11 cellular contexts compared by ENCODE assay signal in the genomic region with DNA sequence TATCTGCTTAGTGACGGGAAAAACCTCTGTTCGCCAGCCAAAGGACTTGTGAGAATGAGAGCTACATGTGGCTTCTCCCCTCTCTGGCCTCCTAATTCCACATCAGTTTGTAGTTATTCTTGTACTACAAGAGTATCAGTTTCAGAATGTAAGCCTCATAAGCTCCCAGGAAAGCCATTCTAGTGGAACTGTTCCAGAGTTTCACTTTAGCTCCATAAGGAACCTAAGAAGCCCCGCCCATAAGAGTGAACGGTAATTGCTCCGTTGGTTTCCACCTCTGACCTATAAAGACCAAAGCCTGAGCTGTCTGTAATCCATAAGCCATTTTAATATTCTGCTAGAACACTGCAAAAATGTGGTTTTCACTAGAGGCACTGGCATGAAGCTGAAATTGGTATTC. TPM values are rescaled to one million over a fixed set of nuclear protein-coding genes. Genes with fewer than 3 reads are reported as not detected.
DNase-seq lines count a peak whose midpoint lies in the region; ATAC-seq, FAIRE-seq and TF ChIP-seq lines count a peak whose summit lies in the region.
"Had no signal": no experiment of that assay in that cellular context is flagged by ENCODE, and none has a peak within 500 bp of the region (broad histone marks: within the 10 kb centered on the region; RNA-seq: fewer than 3 reads in every experiment).

No MANE protein-coding gene starts in this region.

- no peak for TF ChIP-seq POLR2A in GM12878 (IDR thresholded peaks at IDR 0.05; ENCODE audit: low read depth, low read length)

- DNase-seq in activated T-cell treated with anti-CD3 and anti-CD28 coated beads, Interleukin-2, amount 50 U/mL, for 24 hours, result no peak
- no peak for DNase-seq in activated T-cell treated with anti-CD3 and anti-CD28 coated beads, Interleukin-2, amount 50 U/mL, for 4 hours
- DNase-seq in GM12878 (ENCODE audit: low read depth, low spot score), result no peak
- DNase-seq in kidney glomerular epithelial cell (lab: John Stamatoyannopoulos, UW), result peak; percentile 48
- no peak for DNase-seq in retina
- no peak for DNase-seq in HuH-7.5 (ENCODE audit: low spot score)
- DNase-seq in activated naive CD8-positive, alpha-beta T cell treated with anti-CD3 and anti-CD28 coated beads for 36 hours, result no peak
- DNase-seq: activated CD8-positive, alpha-beta memory T cell treated with anti-CD3 and anti-CD28 coated beads for 24 hours; NCI-H748 treated with DMSO at 0.1 percent for 48 hours; stimulated activated CD4-positive, alpha-beta T cell treated with anti-CD3 and anti-CD28 coated beads, Interleukin-15, amount 100 ng/mL, for 24 hours had no signal

- H3K9me3 Mint-ChIP-seq in activated T-cell treated with anti-CD3 and anti-CD28 coated beads, Interleukin-2, amount 50 U/mL, for 24 hours, result no peaks in the 10 kb centered on the region
- no peaks in the 10 kb centered on the region for H3K9me3 Mint-ChIP-seq in activated T-cell treated with anti-CD3 and anti-CD28 coated beads, Interleukin-2, amount 50 U/mL, for 4 hours
- H3K9me3 Mint-ChIP-seq in activated naive CD8-positive, alpha-beta T cell treated with anti-CD3 and anti-CD28 coated beads for 36 hours, result no peaks in the 10 kb centered on the region

- WGBS in GM12878 (ENCODE audit: insufficient coverage, insufficient replicate concordance, low lambda C conversion rate, missing lambda C conversion rate), result 97% methylated on average over 5 of the region's 5 CpGs

- CTCF ChIA-PET in GM12878 (lab: Yijun Ruan, JAX), result interaction anchor here (0.6 to 1.0 kb wide), 3 partner anchors 59 to 236 kb away, joined by 3 read pairs; no protein-coding TSS in a partner anchor

- no peak for ATAC-seq in activated T-cell treated with anti-CD3 and anti-CD28 coated beads, Interleukin-2, amount 50 U/mL, for 4 hours
- peak; percentile 52 for ATAC-seq in GM12878

- BruUV-seq in GM12878 (replicated peaks; lab: Mats Ljungman, UMichigan), result no TSS peak

- H3K4me3 Mint-ChIP-seq in activated T-cell treated with anti-CD3 and anti-CD28 coated beads, Interleukin-2, amount 50 U/mL, for 24 hours, result no peak overlapping the region
- no peak overlapping the region for H3K4me3 Mint-ChIP-seq in activated T-cell treated with anti-CD3 and anti-CD28 coated beads, Interleukin-2, amount 50 U/mL, for 4 hours
- H3K4me3 Mint-ChIP-seq in activated naive CD8-positive, alpha-beta T cell treated with anti-CD3 and anti-CD28 coated beads for 36 hours, result no peak overlapping the region

- peak overlapping the region; percentile 51 for H3K27ac Mint-ChIP-seq in activated T-cell treated with anti-CD3 and anti-CD28 coated beads, Interleukin-2, amount 50 U/mL, for 24 hours
- no peak overlapping the region for H3K27ac Mint-ChIP-seq in activated naive CD8-positive, alpha-beta T cell treated with anti-CD3 and anti-CD28 coated beads for 36 hours

- H3K4me2 ChIP-seq in GM12878 (ENCODE audit: control insufficient read depth, insufficient read depth), result peak overlapping the region; percentile 9; the same call in 1 of the 2 replicates

- no peak for TF ChIP-seq RAD21 in GM12878 (IDR thresholded peaks at IDR 0.05; ENCODE audit: insufficient read depth, low read depth, low read length)

- no peak overlapping the region for H3K27ac ChIP-seq in GM12878 (ENCODE audit: control insufficient read depth, insufficient read depth)
- H3K27ac ChIP-seq in temporal lobe (ENCODE audit: low read depth, low read length), result peak overlapping the region; percentile 89

- no peaks in the 10 kb centered on the region; the same call in 2 of the 3 replicates for H3K9me3 ChIP-seq in GM12878 (replicated peaks; ENCODE audit: control insufficient read depth, insufficient read depth, low read length)

- SMC1A ChIA-PET in GM12878 (lab: Charles Lee; ENCODE audit: uncharacterized antibody, unreplicated experiment), result interaction anchor here (0.8 to 2.1 kb wide), 9 partner anchors 11 to 156 kb away, joined by 3 to 5 read pairs (median 3); no protein-coding TSS in a partner anchor

- no peaks in the 10 kb centered on the region; the same call in 1 of the 2 replicates for H4K20me1 ChIP-seq in GM12878 (ENCODE audit: control insufficient read depth, insufficient read depth)

- no peak overlapping the region for H3K4me3 ChIP-seq in GM12878

- no peak for FAIRE-seq in GM12878 (lab: Jason Lieb, UNC)

- in situ Hi-C loops in GM12878 (cut with MboI), result no loop called here

- H3K36me3 Mint-ChIP-seq in activated T-cell treated with anti-CD3 and anti-CD28 coated beads, Interleukin-2, amount 50 U/mL, for 24 hours (ENCODE audit: low read depth), result peaks cover 25% of the 10 kb centered on the region
- peaks cover 8% of the 10 kb centered on the region for H3K36me3 Mint-ChIP-seq in activated T-cell treated with anti-CD3 and anti-CD28 coated beads, Interleukin-2, amount 50 U/mL, for 4 hours (ENCODE audit: insufficient read depth)
- no peaks in the 10 kb centered on the region for H3K36me3 Mint-ChIP-seq in activated naive CD8-positive, alpha-beta T cell treated with anti-CD3 and anti-CD28 coated beads for 36 hours

- POLR2A ChIA-PET in GM12878 (lab: Charles Lee), result interaction anchor here (0.7 to 1.1 kb wide), 2 partner anchors 11 to 65 kb away, joined by 3 to 4 read pairs; no protein-coding TSS in a partner anchor

- H2AFZ ChIP-seq in GM12878 (ENCODE audit: control insufficient read depth, low read depth, low read length), result no peak overlapping the region

- H3K36me3 ChIP-seq in GM12878 (ENCODE audit: control insufficient read depth in 2 of 2, insufficient read depth in 2 of 2, low read length in 1 of 2), result no peaks in the 10 kb centered on the region; a peak in 1 of 4 replicates

- H3K79me2 ChIP-seq in GM12878 (ENCODE audit: control insufficient read depth, insufficient read depth, low read length), result peaks cover 19% of the 10 kb centered on the region

- intact Hi-C loops in GM12878 (cut with micrococcal nuclease; ENCODE audit: unreplicated experiment), result no loop called here

- no peaks in the 10 kb centered on the region for H3K27me3 Mint-ChIP-seq in activated T-cell treated with anti-CD3 and anti-CD28 coated beads, Interleukin-2, amount 50 U/mL, for 24 hours
- no peaks in the 10 kb centered on the region for H3K27me3 Mint-ChIP-seq in activated T-cell treated with anti-CD3 and anti-CD28 coated beads, Interleukin-2, amount 50 U/mL, for 4 hours (ENCODE audit: low read depth)
- no peaks in the 10 kb centered on the region for H3K27me3 Mint-ChIP-seq in activated naive CD8-positive, alpha-beta T cell treated with anti-CD3 and anti-CD28 coated beads for 36 hours

- peaks cover 13% of the 10 kb centered on the region for H3K4me1 ChIP-seq in GM12878 (ENCODE audit: control insufficient read depth, insufficient read depth, low read length)

- H3K27me3 ChIP-seq in GM12878 (replicated peaks in 1 of 2; ENCODE audit: control insufficient read depth in 2 of 2, insufficient read depth in 2 of 2, low read length in 1 of 2), result no peaks in the 10 kb centered on the region

- H3K4me1 Mint-ChIP-seq in activated T-cell treated with anti-CD3 and anti-CD28 coated beads, Interleukin-2, amount 50 U/mL, for 24 hours (ENCODE audit: low read depth), result peaks cover 61% of the 10 kb centered on the region
- H3K4me1 Mint-ChIP-seq in activated T-cell treated with anti-CD3 and anti-CD28 coated beads, Interleukin-2, amount 50 U/mL, for 4 hours (ENCODE audit: low read depth), result peaks cover 58% of the 10 kb centered on the region
- H3K4me1 Mint-ChIP-seq in activated naive CD8-positive, alpha-beta T cell treated with anti-CD3 and anti-CD28 coated beads for 36 hours, result peaks cover 45% of the 10 kb centered on the region

- no peak overlapping the region for H3K9ac ChIP-seq in GM12878 (ENCODE audit: control insufficient read depth, insufficient read depth, low read length)

- no peak for TF ChIP-seq CTCF in GM12878 (IDR thresholded peaks at IDR 0.05 in 2 of 3, conservative IDR thresholded peaks at IDR 0.05 in 1 of 3; ENCODE audit: control insufficient read depth in 2 of 3, extremely low read depth in 1 of 3, insufficient read depth in 1 of 3, low read depth in 3 of 3, low read length in 3 of 3)

- RAD21 ChIA-PET in GM12878 (lab: Charles Lee; ENCODE audit: unreplicated experiment), result interaction anchor here (0.6 to 0.9 kb wide), 3 partner anchors 18 to 311 kb away, joined by 3 to 5 read pairs (median 3); no protein-coding TSS in a partner anchor

- TF ChIP-seq EP300 in GM12878 (IDR thresholded peaks at IDR 0.05; ENCODE audit: borderline replicate concordance in 1 of 2, control insufficient read depth in 1 of 2, low read depth in 2 of 2, low read length in 2 of 2), result no peak

TF ChIP-seq in GM12878, 131 proteins besides CTCF, POLR2A, EP300 and RAD21 (continues in another document):
- TF ChIP-seq IKZF1 (conservative IDR thresholded peaks at IDR 0.05) (peak; percentile 50; the same call in 1 of the 2 replicates), IKZF2 (IDR thresholded peaks at IDR 0.05) (0 out of 4 replicates have a peak, but pooled peaks of 1 of the 2 experiments have one; percentile 24)

RNA-seq across cellular contexts. Expression of a gene that starts 53.0 kb away (rescaled TPM):
- total RNA-seq in activated T-cell treated with anti-CD3 and anti-CD28 coated beads, Interleukin-2, amount 50 U/mL, for 4 hours, result 10 to 100 TPM; 28.7 to 48.8 (median 36.5) TPM
- 171 and 172 TPM in 2 replicates for total RNA-seq in GM12878 (2013; cell fraction: nucleolus; rRNA removed)
- total RNA-seq in GM12878 (2014; rRNA removed), result 13.2 and 15.6 TPM in 2 replicates
- total RNA-seq in GM12878 (2014; rRNA removed; fragmentation: Illumina TruSeq; extraction: Trizol), result 10.7 and 12.1 TPM in 2 replicates
- 24.5 and 31.9 TPM in 2 replicates for total RNA-seq in GM12878 (2021)
- polyA plus RNA-seq in GM12878 (2011; ENCODE audit: low read depth), result 10.1 TPM
- polyA plus RNA-seq in GM12878 (2011; rRNA removed), result 10.4 and 11.4 TPM in 2 replicates
- 12.4 and 14.7 TPM in 2 replicates for polyA plus RNA-seq in GM12878 (2011; cell fraction: cytosol; rRNA removed)
- 43.4 and 58.1 TPM in 2 replicates for polyA plus RNA-seq in GM12878 (2011; cell fraction: nucleus; rRNA removed)
- 12.7 and 13.7 TPM in 2 replicates for polyA plus RNA-seq in GM12878 (2012)
- 14.5 and 16.9 TPM in 2 replicates for polyA plus RNA-seq in GM12878 (2014; fragmentation: Illumina TruSeq; extraction: Trizol)
- 1 to 10 TPM; 2.5 to 2.6 TPM for polyA plus RNA-seq in GM12878 (2014; fragmentation: Nextera tagmentation; extraction: Ambion mirVana)
- polyA plus RNA-seq in GM12878 (2014; rRNA removed), result 14.8 and 15.4 TPM in 2 replicates
- 10 to 100 TPM in 1 of 2 experiments, 1 to 10 TPM in 1; 2.5 to 10.8 TPM for polyA plus RNA-seq in GM12878 (2016; fragmentation: Nextera tagmentation; extraction: Ambion mirVana)
- polyA minus RNA-seq in GM12878 (2011; rRNA and poly(A)+ RNA removed), result 34.7 and 37.3 TPM in 2 replicates
- 14.4 and 16.5 TPM in 2 replicates for polyA minus RNA-seq in GM12878 (2011; cell fraction: cytosol; rRNA and poly(A)+ RNA removed)
- polyA minus RNA-seq in GM12878 (2011; cell fraction: nucleus; rRNA and poly(A)+ RNA removed), result 44.2 and 64.9 TPM in 2 replicates
- 21.6 TPM for total RNA-seq in temporal lobe
- total RNA-seq in activated naive CD8-positive, alpha-beta T cell treated with anti-CD3 and anti-CD28 coated beads for 36 hours, result 10 to 100 TPM; 22.8 to 24.0 TPM
